Comparison of ENCODE assay signal across 1 cellular context in the genomic region with DNA sequence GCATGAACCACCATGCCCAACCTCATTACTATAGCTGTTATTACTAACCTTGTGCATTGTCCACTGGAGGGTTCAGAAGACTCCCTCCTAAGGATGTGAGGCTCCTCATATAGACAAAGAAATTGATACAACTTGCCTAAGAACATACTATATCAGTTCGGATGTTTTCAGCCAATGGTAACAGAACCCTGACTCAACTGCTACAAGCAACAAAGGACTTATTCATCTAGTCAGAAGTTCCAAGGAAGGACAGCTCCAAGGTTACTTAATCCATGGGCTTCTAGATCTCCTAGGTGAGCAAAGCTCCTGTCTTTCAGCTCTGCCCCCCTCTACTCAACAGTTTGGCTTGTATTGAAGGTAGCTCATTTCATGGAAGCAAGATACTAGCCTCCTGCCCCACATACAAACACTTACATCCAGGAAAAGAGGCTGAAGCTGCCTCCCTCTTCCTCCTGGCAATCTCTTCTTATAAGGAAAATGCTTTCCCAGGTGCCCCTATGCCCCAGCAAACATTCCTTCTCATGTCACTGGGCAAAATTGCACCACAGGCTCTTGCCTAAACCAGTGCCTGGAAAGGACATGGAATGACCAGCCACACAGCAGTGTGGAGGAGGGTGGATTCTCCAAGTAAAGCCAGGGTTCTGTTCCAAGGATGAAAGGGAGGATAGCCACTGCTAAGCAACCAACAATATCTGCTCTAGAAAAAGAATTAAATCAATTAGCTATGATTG.
TF ChIP-seq lines count a peak whose summit lies in the region.

No MANE protein-coding gene starts in this region.

TF ChIP-seq in HepG2, 621 proteins besides CTCF, POLR2A, EP300 and RAD21 (continued from another document):
- TF ChIP-seq, protein P1, sequence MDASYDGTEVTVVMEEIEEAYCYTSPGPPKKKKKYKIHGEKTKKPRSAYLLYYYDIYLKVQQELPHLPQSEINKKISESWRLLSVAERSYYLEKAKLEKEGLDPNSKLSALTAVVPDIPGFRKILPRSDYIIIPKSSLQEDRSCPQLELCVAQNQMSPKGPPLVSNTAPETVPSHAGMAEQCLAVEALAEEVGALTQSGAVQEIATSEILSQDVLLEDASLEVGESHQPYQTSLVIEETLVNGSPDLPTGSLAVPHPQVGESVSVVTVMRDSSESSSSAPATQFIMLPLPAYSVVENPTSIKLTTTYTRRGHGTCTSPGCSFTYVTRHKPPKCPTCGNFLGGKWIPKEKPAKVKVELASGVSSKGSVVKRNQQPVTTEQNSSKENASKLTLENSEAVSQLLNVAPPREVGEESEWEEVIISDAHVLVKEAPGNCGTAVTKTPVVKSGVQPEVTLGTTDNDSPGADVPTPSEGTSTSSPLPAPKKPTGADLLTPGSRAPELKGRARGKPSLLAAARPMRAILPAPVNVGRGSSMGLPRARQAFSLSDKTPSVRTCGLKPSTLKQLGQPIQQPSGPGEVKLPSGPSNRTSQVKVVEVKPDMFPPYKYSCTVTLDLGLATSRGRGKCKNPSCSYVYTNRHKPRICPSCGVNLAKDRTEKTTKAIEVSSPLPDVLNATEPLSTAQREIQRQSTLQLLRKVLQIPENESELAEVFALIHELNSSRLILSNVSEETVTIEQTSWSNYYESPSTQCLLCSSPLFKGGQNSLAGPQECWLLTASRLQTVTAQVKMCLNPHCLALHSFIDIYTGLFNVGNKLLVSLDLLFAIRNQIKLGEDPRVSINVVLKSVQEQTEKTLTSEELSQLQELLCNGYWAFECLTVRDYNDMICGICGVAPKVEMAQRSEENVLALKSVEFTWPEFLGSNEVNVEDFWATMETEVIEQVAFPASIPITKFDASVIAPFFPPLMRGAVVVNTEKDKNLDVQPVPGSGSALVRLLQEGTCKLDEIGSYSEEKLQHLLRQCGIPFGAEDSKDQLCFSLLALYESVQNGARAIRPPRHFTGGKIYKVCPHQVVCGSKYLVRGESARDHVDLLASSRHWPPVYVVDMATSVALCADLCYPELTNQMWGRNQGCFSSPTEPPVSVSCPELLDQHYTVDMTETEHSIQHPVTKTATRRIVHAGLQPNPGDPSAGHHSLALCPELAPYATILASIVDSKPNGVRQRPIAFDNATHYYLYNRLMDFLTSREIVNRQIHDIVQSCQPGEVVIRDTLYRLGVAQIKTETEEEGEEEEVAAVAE (CRISPR knock-in tag; IDR thresholded peaks at IDR 0.05; ENCODE audit: borderline replicate concordance): no peak
- TF ChIP-seq SNRNP70 (IDR thresholded peaks at IDR 0.05; ENCODE audit: low read depth, low read length) (no peak), FOSL2 (CRISPR knock-in tag; IDR thresholded peaks at IDR 0.05) (no peak)
- TF ChIP-seq, protein P2, sequence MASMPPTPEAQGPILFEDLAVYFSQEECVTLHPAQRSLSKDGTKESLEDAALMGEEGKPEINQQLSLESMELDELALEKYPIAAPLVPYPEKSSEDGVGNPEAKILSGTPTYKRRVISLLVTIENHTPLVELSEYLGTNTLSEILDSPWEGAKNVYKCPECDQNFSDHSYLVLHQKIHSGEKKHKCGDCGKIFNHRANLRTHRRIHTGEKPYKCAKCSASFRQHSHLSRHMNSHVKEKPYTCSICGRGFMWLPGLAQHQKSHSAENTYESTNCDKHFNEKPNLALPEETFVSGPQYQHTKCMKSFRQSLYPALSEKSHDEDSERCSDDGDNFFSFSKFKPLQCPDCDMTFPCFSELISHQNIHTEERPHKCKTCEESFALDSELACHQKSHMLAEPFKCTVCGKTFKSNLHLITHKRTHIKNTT (CRISPR knock-in tag; IDR thresholded peaks at IDR 0.05): no peak
